Comparison of ENCODE assay signal across 1 cellular context in the genomic region with DNA sequence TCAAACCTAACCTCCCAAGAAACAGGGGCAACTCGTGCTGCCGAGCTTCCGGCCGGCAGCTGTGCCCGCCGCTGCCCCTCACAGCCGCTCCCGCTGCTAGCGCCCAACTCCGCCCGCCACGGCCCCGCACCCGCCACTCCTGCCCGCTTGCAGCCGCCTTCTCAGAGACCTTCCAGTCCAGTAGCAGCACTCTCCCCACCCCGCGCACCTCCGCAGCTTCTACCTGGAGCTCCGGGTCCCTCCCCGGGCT.
TF ChIP-seq lines count a peak whose summit lies in the region.

No MANE protein-coding gene starts in this region.

TF ChIP-seq in HepG2, 621 proteins besides CTCF, POLR2A, EP300 and RAD21 (continued from another document and continues in another):
- no peak for TF ChIP-seq THAP9 (CRISPR knock-in tag; IDR thresholded peaks at IDR 0.05; ENCODE audit: borderline replicate concordance)
- TF ChIP-seq ZMAT3 (CRISPR knock-in tag; conservative IDR thresholded peaks at IDR 0.05): peak; percentile 65; the same call in 1 of the 2 replicates
- TF ChIP-seq PRMT3 (CRISPR knock-in tag; IDR thresholded peaks at IDR 0.05; ENCODE audit: borderline replicate concordance, low read depth): no peak
- TF ChIP-seq RNF2 (conservative IDR thresholded peaks at IDR 0.05; ENCODE audit: low read depth): no peak
- TF ChIP-seq ZNF550 (CRISPR knock-in tag; IDR thresholded peaks at IDR 0.05; ENCODE audit: borderline replicate concordance): no peak
- no peak for TF ChIP-seq CBX5 (CRISPR knock-in tag; IDR thresholded peaks at IDR 0.05; ENCODE audit: borderline replicate concordance)
- TF ChIP-seq ZNF567 (CRISPR knock-in tag; IDR thresholded peaks at IDR 0.05; ENCODE audit: borderline replicate concordance): no peak; the same call in 1 of the 2 replicates
- no peak for TF ChIP-seq ZNF235 (CRISPR knock-in tag; IDR thresholded peaks at IDR 0.05; ENCODE audit: borderline replicate concordance)
- no peak for TF ChIP-seq ZNF576 (CRISPR knock-in tag; IDR thresholded peaks at IDR 0.05)
- TF ChIP-seq ZNF552 (CRISPR knock-in tag; IDR thresholded peaks at IDR 0.05; ENCODE audit: borderline replicate concordance): no peak; the same call in 1 of the 2 replicates
- TF ChIP-seq, protein P1, sequence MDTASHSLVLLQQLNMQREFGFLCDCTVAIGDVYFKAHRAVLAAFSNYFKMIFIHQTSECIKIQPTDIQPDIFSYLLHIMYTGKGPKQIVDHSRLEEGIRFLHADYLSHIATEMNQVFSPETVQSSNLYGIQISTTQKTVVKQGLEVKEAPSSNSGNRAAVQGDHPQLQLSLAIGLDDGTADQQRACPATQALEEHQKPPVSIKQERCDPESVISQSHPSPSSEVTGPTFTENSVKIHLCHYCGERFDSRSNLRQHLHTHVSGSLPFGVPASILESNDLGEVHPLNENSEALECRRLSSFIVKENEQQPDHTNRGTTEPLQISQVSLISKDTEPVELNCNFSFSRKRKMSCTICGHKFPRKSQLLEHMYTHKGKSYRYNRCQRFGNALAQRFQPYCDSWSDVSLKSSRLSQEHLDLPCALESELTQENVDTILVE (CRISPR knock-in tag; IDR thresholded peaks at IDR 0.05): no peak
- TF ChIP-seq MED1 (CRISPR knock-in tag; IDR thresholded peaks at IDR 0.05): no peak
- no peak for TF ChIP-seq THAP11 (CRISPR knock-in tag; IDR thresholded peaks at IDR 0.05)
- TF ChIP-seq ZNF839 (CRISPR knock-in tag; IDR thresholded peaks at IDR 0.05; ENCODE audit: borderline replicate concordance): no peak
- TF ChIP-seq, protein P2, sequence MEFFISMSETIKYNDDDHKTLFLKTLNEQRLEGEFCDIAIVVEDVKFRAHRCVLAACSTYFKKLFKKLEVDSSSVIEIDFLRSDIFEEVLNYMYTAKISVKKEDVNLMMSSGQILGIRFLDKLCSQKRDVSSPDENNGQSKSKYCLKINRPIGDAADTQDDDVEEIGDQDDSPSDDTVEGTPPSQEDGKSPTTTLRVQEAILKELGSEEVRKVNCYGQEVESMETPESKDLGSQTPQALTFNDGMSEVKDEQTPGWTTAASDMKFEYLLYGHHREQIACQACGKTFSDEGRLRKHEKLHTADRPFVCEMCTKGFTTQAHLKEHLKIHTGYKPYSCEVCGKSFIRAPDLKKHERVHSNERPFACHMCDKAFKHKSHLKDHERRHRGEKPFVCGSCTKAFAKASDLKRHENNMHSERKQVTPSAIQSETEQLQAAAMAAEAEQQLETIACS (CRISPR knock-in tag; IDR thresholded peaks at IDR 0.05): no peak
- no peak; the same call in 1 of the 2 replicates for TF ChIP-seq MTA1 (CRISPR knock-in tag; IDR thresholded peaks at IDR 0.05; ENCODE audit: borderline replicate concordance)
- TF ChIP-seq BRCA1 (CRISPR knock-in tag; IDR thresholded peaks at IDR 0.05): 0 out of 2 replicates have a peak, but pooled peaks have one; percentile 19
- no peak for TF ChIP-seq FOXA1 (IDR thresholded peaks at IDR 0.05)
- no peak for TF ChIP-seq FOXA1 (CRISPR knock-in tag; IDR thresholded peaks at IDR 0.05)
- TF ChIP-seq PAWR (CRISPR knock-in tag; IDR thresholded peaks at IDR 0.05; ENCODE audit: borderline replicate concordance): 0 out of 2 replicates have a peak, but pooled peaks have one; percentile 72
- no peak for TF ChIP-seq ZNF382 (CRISPR knock-in tag; IDR thresholded peaks at IDR 0.05; ENCODE audit: borderline replicate concordance)
- TF ChIP-seq SALL1 (CRISPR knock-in tag; IDR thresholded peaks at IDR 0.05): peak; percentile 64; the same call in 1 of the 2 replicates
- no peak for TF ChIP-seq ZNF441 (CRISPR knock-in tag; IDR thresholded peaks at IDR 0.05; ENCODE audit: borderline replicate concordance)
- TF ChIP-seq, protein P3, sequence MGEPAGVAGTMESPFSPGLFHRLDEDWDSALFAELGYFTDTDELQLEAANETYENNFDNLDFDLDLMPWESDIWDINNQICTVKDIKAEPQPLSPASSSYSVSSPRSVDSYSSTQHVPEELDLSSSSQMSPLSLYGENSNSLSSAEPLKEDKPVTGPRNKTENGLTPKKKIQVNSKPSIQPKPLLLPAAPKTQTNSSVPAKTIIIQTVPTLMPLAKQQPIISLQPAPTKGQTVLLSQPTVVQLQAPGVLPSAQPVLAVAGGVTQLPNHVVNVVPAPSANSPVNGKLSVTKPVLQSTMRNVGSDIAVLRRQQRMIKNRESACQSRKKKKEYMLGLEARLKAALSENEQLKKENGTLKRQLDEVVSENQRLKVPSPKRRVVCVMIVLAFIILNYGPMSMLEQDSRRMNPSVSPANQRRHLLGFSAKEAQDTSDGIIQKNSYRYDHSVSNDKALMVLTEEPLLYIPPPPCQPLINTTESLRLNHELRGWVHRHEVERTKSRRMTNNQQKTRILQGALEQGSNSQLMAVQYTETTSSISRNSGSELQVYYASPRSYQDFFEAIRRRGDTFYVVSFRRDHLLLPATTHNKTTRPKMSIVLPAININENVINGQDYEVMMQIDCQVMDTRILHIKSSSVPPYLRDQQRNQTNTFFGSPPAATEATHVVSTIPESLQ (CRISPR knock-in tag; conservative IDR thresholded peaks at IDR 0.05): no peak
- TF ChIP-seq TFDP2 (CRISPR knock-in tag; IDR thresholded peaks at IDR 0.05): no peak; the same call in none of the 2 replicates
- TF ChIP-seq HHEX (CRISPR knock-in tag; IDR thresholded peaks at IDR 0.05): no peak
- TF ChIP-seq KDM4B (CRISPR knock-in tag; IDR thresholded peaks at IDR 0.05): no peak
- no peak for TF ChIP-seq ZKSCAN8 (CRISPR knock-in tag; IDR thresholded peaks at IDR 0.05; ENCODE audit: borderline replicate concordance)
- TF ChIP-seq MAF1 (CRISPR knock-in tag; IDR thresholded peaks at IDR 0.05; ENCODE audit: borderline replicate concordance): no peak; the same call in none of the 2 replicates
- TF ChIP-seq TOPORS (CRISPR knock-in tag; IDR thresholded peaks at IDR 0.05): 0 out of 2 replicates have a peak, but pooled peaks have one; percentile 32
- TF ChIP-seq REPIN1 (CRISPR knock-in tag; IDR thresholded peaks at IDR 0.05; ENCODE audit: borderline replicate concordance, low read depth): no peak
- TF ChIP-seq KAT7 (CRISPR knock-in tag; IDR thresholded peaks at IDR 0.05; ENCODE audit: borderline replicate concordance): peak; percentile 98; the same call in 1 of the 2 replicates
- TF ChIP-seq, protein P4, sequence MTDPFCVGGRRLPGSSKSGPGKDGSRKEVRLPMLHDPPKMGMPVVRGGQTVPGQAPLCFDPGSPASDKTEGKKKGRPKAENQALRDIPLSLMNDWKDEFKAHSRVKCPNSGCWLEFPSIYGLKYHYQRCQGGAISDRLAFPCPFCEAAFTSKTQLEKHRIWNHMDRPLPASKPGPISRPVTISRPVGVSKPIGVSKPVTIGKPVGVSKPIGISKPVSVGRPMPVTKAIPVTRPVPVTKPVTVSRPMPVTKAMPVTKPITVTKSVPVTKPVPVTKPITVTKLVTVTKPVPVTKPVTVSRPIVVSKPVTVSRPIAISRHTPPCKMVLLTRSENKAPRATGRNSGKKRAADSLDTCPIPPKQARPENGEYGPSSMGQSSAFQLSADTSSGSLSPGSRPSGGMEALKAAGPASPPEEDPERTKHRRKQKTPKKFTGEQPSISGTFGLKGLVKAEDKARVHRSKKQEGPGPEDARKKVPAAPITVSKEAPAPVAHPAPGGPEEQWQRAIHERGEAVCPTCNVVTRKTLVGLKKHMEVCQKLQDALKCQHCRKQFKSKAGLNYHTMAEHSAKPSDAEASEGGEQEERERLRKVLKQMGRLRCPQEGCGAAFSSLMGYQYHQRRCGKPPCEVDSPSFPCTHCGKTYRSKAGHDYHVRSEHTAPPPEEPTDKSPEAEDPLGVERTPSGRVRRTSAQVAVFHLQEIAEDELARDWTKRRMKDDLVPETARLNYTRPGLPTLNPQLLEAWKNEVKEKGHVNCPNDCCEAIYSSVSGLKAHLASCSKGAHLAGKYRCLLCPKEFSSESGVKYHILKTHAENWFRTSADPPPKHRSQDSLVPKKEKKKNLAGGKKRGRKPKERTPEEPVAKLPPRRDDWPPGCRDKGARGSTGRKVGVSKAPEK (CRISPR knock-in tag; IDR thresholded peaks at IDR 0.05; ENCODE audit: borderline replicate concordance): no peak; the same call in 1 of the 2 replicates
- TF ChIP-seq, protein P5, sequence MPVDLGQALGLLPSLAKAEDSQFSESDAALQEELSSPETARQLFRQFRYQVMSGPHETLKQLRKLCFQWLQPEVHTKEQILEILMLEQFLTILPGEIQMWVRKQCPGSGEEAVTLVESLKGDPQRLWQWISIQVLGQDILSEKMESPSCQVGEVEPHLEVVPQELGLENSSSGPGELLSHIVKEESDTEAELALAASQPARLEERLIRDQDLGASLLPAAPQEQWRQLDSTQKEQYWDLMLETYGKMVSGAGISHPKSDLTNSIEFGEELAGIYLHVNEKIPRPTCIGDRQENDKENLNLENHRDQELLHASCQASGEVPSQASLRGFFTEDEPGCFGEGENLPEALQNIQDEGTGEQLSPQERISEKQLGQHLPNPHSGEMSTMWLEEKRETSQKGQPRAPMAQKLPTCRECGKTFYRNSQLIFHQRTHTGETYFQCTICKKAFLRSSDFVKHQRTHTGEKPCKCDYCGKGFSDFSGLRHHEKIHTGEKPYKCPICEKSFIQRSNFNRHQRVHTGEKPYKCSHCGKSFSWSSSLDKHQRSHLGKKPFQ (CRISPR knock-in tag; IDR thresholded peaks at IDR 0.05; ENCODE audit: insufficient replicate concordance): peak; percentile 56
- no peak for TF ChIP-seq ZBTB7A (CRISPR knock-in tag; IDR thresholded peaks at IDR 0.05)
- TF ChIP-seq ZBTB44 (CRISPR knock-in tag; IDR thresholded peaks at IDR 0.05): 0 out of 2 replicates have a peak, but pooled peaks have one; percentile 6
- TF ChIP-seq, protein P6, sequence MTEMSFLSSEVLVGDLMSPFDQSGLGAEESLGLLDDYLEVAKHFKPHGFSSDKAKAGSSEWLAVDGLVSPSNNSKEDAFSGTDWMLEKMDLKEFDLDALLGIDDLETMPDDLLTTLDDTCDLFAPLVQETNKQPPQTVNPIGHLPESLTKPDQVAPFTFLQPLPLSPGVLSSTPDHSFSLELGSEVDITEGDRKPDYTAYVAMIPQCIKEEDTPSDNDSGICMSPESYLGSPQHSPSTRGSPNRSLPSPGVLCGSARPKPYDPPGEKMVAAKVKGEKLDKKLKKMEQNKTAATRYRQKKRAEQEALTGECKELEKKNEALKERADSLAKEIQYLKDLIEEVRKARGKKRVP (CRISPR knock-in tag; IDR thresholded peaks at IDR 0.05): peak in 1 of 2 experiments; percentile 46; a peak in 1 of 4 replicates
- peak; percentile 80; the same call in 1 of the 2 replicates for TF ChIP-seq NAIF1 (CRISPR knock-in tag; IDR thresholded peaks at IDR 0.05; ENCODE audit: borderline replicate concordance)
- TF ChIP-seq, protein P7, sequence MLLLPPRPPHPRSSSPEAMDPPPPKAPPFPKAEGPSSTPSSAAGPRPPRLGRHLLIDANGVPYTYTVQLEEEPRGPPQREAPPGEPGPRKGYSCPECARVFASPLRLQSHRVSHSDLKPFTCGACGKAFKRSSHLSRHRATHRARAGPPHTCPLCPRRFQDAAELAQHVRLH (CRISPR knock-in tag; IDR thresholded peaks at IDR 0.05; ENCODE audit: borderline replicate concordance, low read depth): no peak
- no peak for TF ChIP-seq TBL1XR1 (IDR thresholded peaks at IDR 0.05; ENCODE audit: borderline replicate concordance, low read length, partially characterized antibody)
- TF ChIP-seq TBP (CRISPR knock-in tag; IDR thresholded peaks at IDR 0.05): 0 out of 2 replicates have a peak, but pooled peaks have one; percentile 64
- no peak for TF ChIP-seq GMEB1 (CRISPR knock-in tag; IDR thresholded peaks at IDR 0.05; ENCODE audit: borderline replicate concordance)
